11 cellular contexts compared by ENCODE assay signal in the genomic region with DNA sequence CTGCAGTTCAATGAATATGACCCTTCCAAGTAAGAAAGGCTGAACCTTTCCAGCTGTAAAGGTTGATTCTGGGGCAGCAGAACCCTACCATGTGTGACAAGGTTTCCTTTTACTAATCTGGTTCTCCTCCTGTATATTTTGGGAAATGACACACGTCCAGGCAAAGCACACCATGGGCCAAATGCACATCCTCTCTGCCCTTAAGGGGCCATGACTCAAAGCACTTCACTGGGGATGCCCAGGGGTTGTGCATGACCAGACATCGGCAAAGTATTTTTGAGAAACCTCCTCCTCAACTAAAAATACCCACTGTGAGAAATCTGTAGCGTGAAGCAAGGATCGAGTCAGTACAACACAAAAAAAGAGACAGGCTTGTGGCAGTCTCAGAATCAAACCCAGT.
DNase-seq lines count a peak whose midpoint lies in the region; ATAC-seq and TF ChIP-seq lines count a peak whose summit lies in the region.
"Had no signal": no experiment of that assay in that cellular context is flagged by ENCODE, and none has a peak within 500 bp of the region (broad histone marks: within the 10 kb centered on the region; RNA-seq: fewer than 3 reads in every experiment).

No MANE protein-coding gene starts in this region.

- H2AFZ ChIP-seq in trophoblast cell (ENCODE audit: insufficient read depth, low read length, poor library complexity), result no peak overlapping the region

- H3K27ac ChIP-seq in trophoblast cell (ENCODE audit: low read depth, low read length) (no peak overlapping the region), thyroid gland (no peak overlapping the region)
- H3K27ac ChIP-seq: gastroesophageal sphincter had no signal

- H3K4me1 ChIP-seq in trophoblast cell (ENCODE audit: control insufficient read depth in 1 of 2, insufficient read depth in 2 of 2, low read length in 2 of 2), result peaks cover 0 to 3% of the 10 kb centered on the region in 2 experiments
- no peaks in the 10 kb centered on the region for H3K4me1 ChIP-seq in thyroid gland

- no peak overlapping the region for H3K9ac ChIP-seq in trophoblast cell (ENCODE audit: low read length)

- WGBS in trophoblast cell (ENCODE audit: extremely low coverage, insufficient coverage, insufficient read length), result no CpG with 5 or more reads among the region's 4 CpGs
- WGBS in thyroid gland, 2 donors, result 68 to 75% methylated on average over 4 of the region's 4 CpGs

- H4K8ac ChIP-seq in trophoblast cell (ENCODE audit: low read depth, low read length), result no peak overlapping the region

- no peak overlapping the region for H3K18ac ChIP-seq in trophoblast cell (ENCODE audit: low read length)

- H3K23ac ChIP-seq in trophoblast cell (ENCODE audit: low read length), result no peak overlapping the region

- H4K12ac ChIP-seq in trophoblast cell (ENCODE audit: low read depth, low read length), result no peak overlapping the region

- H3K4ac ChIP-seq in trophoblast cell (ENCODE audit: low read depth, low read length), result no peak overlapping the region

- H3K36me3 ChIP-seq in trophoblast cell (ENCODE audit: control insufficient read depth in 1 of 2, insufficient read depth in 2 of 2, low read length in 2 of 2), result no peaks in the 10 kb centered on the region
- no peaks in the 10 kb centered on the region for H3K36me3 ChIP-seq in thyroid gland
- H3K36me3 ChIP-seq: gastroesophageal sphincter had no signal

- no peaks in the 10 kb centered on the region for H3K9me3 ChIP-seq in trophoblast cell (ENCODE audit: insufficient read depth, low read depth, low read length)
- no peaks in the 10 kb centered on the region for H3K9me3 ChIP-seq in thyroid gland
- H3K9me3 ChIP-seq: gastroesophageal sphincter had no signal

- H2BK12ac ChIP-seq in trophoblast cell (ENCODE audit: low read length), result no peak overlapping the region

- H3K79me2 ChIP-seq in trophoblast cell (ENCODE audit: control insufficient read depth, insufficient read depth, low read length, poor library complexity), result no peaks in the 10 kb centered on the region

- DNase-seq in activated CD4-positive, CD25-positive, alpha-beta regulatory T cell (lab: John Stamatoyannopoulos, UW), result no peak
- DNase-seq in activated T-cell treated with anti-CD3 and anti-CD28 coated beads, Interleukin-2, amount 50 U/mL, for 48 hours, result peak; percentile 57 to 63
- DNase-seq in trophoblast cell (no peak), NCI-H446 (lab: John Stamatoyannopoulos, UW) (no peak), left colon (no peak), thyroid gland (no peak)
- DNase-seq: Right ventricle myocardium superior had no signal

- H3K79me1 ChIP-seq in trophoblast cell (ENCODE audit: low read length), result no peaks in the 10 kb centered on the region

- ATAC-seq in activated CD4-positive, CD25-positive, alpha-beta regulatory T cell treated with anti-CD3 and anti-CD28 coated beads, Interleukin-2, amount 50 U/mL, for 24 hours, result peak; percentile 61 to 76
- ATAC-seq in HG02610 (IDR thresholded peaks at IDR 0.05; ENCODE audit: unreplicated experiment) (peak; percentile 93), left colon (no peak)
- ATAC-seq: gastroesophageal sphincter had no signal

- intact Hi-C loops in left colon (cut with DNase I, micrococcal nuclease), result no loop called here
- intact Hi-C loops in thyroid gland (cut with DNase I), result no loop called here

- H4K91ac ChIP-seq in trophoblast cell (ENCODE audit: low read depth, low read length), result no peak overlapping the region

- H3K4me2 ChIP-seq in trophoblast cell (ENCODE audit: low read length), result peak overlapping the region; percentile 12

- H2BK5ac ChIP-seq in trophoblast cell (ENCODE audit: low read depth, low read length, poor library complexity), result no peak overlapping the region

- H3K4me3 ChIP-seq in trophoblast cell (ENCODE audit: low read depth, low read length), result no peak overlapping the region
- no peak overlapping the region for H3K4me3 ChIP-seq in thyroid gland (replicated peaks in 1 of 3)
- H3K4me3 ChIP-seq: gastroesophageal sphincter, lung had no signal

- TF ChIP-seq CTCF in thyroid gland (IDR thresholded peaks at IDR 0.05), result no peak

- H2AK5ac ChIP-seq in trophoblast cell (ENCODE audit: low read length), result no peak overlapping the region

- H3K14ac ChIP-seq in trophoblast cell (ENCODE audit: low read length), result no peak overlapping the region

- TF ChIP-seq POLR2A in thyroid gland (IDR thresholded peaks at IDR 0.05), result no peak

- no peak overlapping the region for H2BK120ac ChIP-seq in trophoblast cell (ENCODE audit: insufficient read depth, low read length, poor library complexity)

- H3K27me3 ChIP-seq in trophoblast cell (ENCODE audit: insufficient read depth, low read length) (no peaks in the 10 kb centered on the region), thyroid gland (no peaks in the 10 kb centered on the region)
- H3K27me3 ChIP-seq: gastroesophageal sphincter had no signal

Comparison
In these comparisons a context has a peak if more than half of its experiments do, and no peak if none do; other contexts are left out.
1. DNase-seq: peak in activated T-cell treated with anti-CD3 and anti-CD28 coated beads, Interleukin-2, amount 50 U/mL, for 48 hours (2 of 2); none in activated CD4-positive, CD25-positive, alpha-beta regulatory T cell (0 of 4), trophoblast cell (0 of 2), NCI-H446 (0 of 2), left colon (0 of 2) and thyroid gland (0 of 2).